10 cellular contexts compared by ENCODE assay signal in the genomic region with DNA sequence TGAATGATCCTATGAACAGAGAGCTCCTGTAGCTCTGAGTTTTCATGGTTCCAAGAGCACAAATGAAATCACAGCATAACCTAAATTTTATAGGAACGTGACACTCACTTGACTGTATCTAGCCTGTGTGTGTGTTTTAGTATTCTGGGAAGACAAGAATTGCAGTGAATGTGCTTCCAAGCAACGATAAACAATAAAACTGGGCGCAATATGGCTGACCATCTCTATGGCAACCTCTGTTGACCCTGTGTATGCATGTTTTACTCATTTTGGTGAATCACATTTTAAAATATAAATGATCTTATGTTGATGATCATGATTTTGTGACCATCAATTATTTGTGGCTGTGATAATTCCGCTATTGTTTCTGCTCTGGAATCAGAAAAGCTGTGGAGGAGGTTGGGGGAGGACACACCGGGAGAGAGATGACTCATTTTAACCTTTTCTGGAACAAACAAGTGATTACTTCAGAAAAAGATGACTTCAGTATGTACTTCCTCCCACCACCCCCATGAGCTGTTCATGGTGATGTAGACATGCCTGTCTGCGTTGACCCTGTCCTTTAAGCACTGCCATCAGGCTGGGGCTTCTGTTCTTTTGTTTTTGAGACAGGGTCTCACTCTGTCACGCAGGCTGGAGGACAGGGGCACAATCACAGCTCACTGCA. TPM values are rescaled to one million over a fixed set of nuclear protein-coding genes. Genes with fewer than 3 reads are reported as not detected.
DNase-seq lines count a peak whose midpoint lies in the region; ATAC-seq lines count a peak whose summit lies in the region.
"Had no signal": no experiment of that assay in that cellular context is flagged by ENCODE, and none has a peak within 500 bp of the region (broad histone marks: within the 10 kb centered on the region; RNA-seq: fewer than 3 reads in every experiment).

No MANE protein-coding gene starts in this region.

- DNase-seq in ELR (ENCODE audit: low read depth): peak; percentile 73
- peak; percentile 16 for DNase-seq in activated CD4-positive, alpha-beta memory T cell treated with anti-CD3 and anti-CD28 coated beads, Interleukin-2, amount 10 ng/mL, durations not matched to agents 7 days and 5 days
- DNase-seq in kidney tubule cell (ENCODE audit: low spot score): peak; percentile 62
- DNase-seq in immature natural killer cell: no peak
- DNase-seq: esophagus squamous epithelium, SJCRH30, substantia nigra had no signal

- H3K4me1 ChIP-seq in HUES48 (ENCODE audit: control insufficient read depth, insufficient read depth, low read length): no peaks in the 10 kb centered on the region
- H3K4me1 ChIP-seq: esophagus squamous epithelium, SJCRH30 had no signal

- H3K4me1 Mint-ChIP-seq in activated CD4-positive, alpha-beta memory T cell treated with anti-CD3 and anti-CD28 coated beads, Interleukin-2, amount 10 ng/mL, durations not matched to agents 7 days and 5 days: peaks cover 17% of the 10 kb centered on the region
- H3K4me1 Mint-ChIP-seq in immature natural killer cell: no peaks in the 10 kb centered on the region

- peak overlapping the region; percentile 42 for H3K27ac Mint-ChIP-seq in activated CD4-positive, alpha-beta memory T cell treated with anti-CD3 and anti-CD28 coated beads, Interleukin-2, amount 10 ng/mL, durations not matched to agents 7 days and 5 days
- H3K27ac Mint-ChIP-seq in immature natural killer cell: no peak overlapping the region

- no peaks in the 10 kb centered on the region for H3K9me3 Mint-ChIP-seq in activated CD4-positive, alpha-beta memory T cell treated with anti-CD3 and anti-CD28 coated beads, Interleukin-2, amount 10 ng/mL, durations not matched to agents 7 days and 5 days
- no peaks in the 10 kb centered on the region for H3K9me3 Mint-ChIP-seq in immature natural killer cell

- peak overlapping the region; percentile 49 for H3K27ac ChIP-seq in HUES48 (ENCODE audit: low read depth, low read length)
- H3K27ac ChIP-seq: esophagus squamous epithelium, SJCRH30 had no signal

- no peaks in the 10 kb centered on the region for H3K36me3 Mint-ChIP-seq in activated CD4-positive, alpha-beta memory T cell treated with anti-CD3 and anti-CD28 coated beads, Interleukin-2, amount 10 ng/mL, durations not matched to agents 7 days and 5 days (ENCODE audit: low read depth)
- H3K36me3 Mint-ChIP-seq in immature natural killer cell: no peaks in the 10 kb centered on the region

- H3K36me3 ChIP-seq in HUES48 (ENCODE audit: control insufficient read depth, insufficient read depth, low read length): no peaks in the 10 kb centered on the region
- H3K36me3 ChIP-seq: esophagus squamous epithelium, SJCRH30 had no signal

- no peaks in the 10 kb centered on the region for H3K9me3 ChIP-seq in HUES48 (ENCODE audit: control insufficient read depth, insufficient read depth, low read length)
- H3K9me3 ChIP-seq: esophagus squamous epithelium, SJCRH30 had no signal

- no peak overlapping the region for H3K4me3 ChIP-seq in HUES48 (ENCODE audit: low read depth, low read length)
- H3K4me3 ChIP-seq: esophagus squamous epithelium, SJCRH30 had no signal

- CTCF ChIA-PET in activated CD4-positive, alpha-beta memory T cell treated with anti-CD3 and anti-CD28 coated beads, Interleukin-2, amount 10 ng/mL, durations not matched to agents 7 days and 5 days (lab: Charles Lee): interaction anchor here (1.3 kb wide), 1 partner anchor 20 kb away, joined by 3 read pairs; no protein-coding TSS in a partner anchor

- H3K9ac ChIP-seq in HUES48 (ENCODE audit: low read depth, low read length): no peak overlapping the region

- POLR2A ChIA-PET in activated CD4-positive, alpha-beta memory T cell treated with anti-CD3 and anti-CD28 coated beads, Interleukin-2, amount 10 ng/mL, durations not matched to agents 7 days and 5 days (lab: Charles Lee): no interaction called here

- ATAC-seq in HG03280 (IDR thresholded peaks at IDR 0.05; ENCODE audit: unreplicated experiment) (no peak), GM21447 (IDR thresholded peaks at IDR 0.05; ENCODE audit: unreplicated experiment) (no peak)

- no peaks in the 10 kb centered on the region for H3K27me3 ChIP-seq in HUES48 (ENCODE audit: control insufficient read depth, insufficient read depth, low read length)
- H3K27me3 ChIP-seq: esophagus squamous epithelium, SJCRH30 had no signal

- H3K27me3 Mint-ChIP-seq in activated CD4-positive, alpha-beta memory T cell treated with anti-CD3 and anti-CD28 coated beads, Interleukin-2, amount 10 ng/mL, durations not matched to agents 7 days and 5 days: no peaks in the 10 kb centered on the region
- peaks cover 0 to 12% (median 3%) of the 10 kb centered on the region in 3 donors for H3K27me3 Mint-ChIP-seq in immature natural killer cell (ENCODE audit: low read depth in 3 of 3)

- no peak overlapping the region for H3K4me3 Mint-ChIP-seq in activated CD4-positive, alpha-beta memory T cell treated with anti-CD3 and anti-CD28 coated beads, Interleukin-2, amount 10 ng/mL, durations not matched to agents 7 days and 5 days
- no peak overlapping the region for H3K4me3 Mint-ChIP-seq in immature natural killer cell

RNA-seq across cellular contexts. Expression of a gene that starts 31.8 kb away (rescaled TPM):
- total RNA-seq in activated CD4-positive, alpha-beta memory T cell treated with anti-CD3 and anti-CD28 coated beads, Interleukin-2, amount 10 ng/mL, durations not matched to agents 7 days and 5 days: 10 to 100 TPM; 27.6 to 29.4 TPM
- 100 to 1,000 TPM in 1 of 3 donors, 10 to 100 TPM in 2; 70.8 to 112 (median 96.5) TPM for polyA plus RNA-seq in immature natural killer cell

RNA-seq across cellular contexts. Expression of a gene that starts 46.2 kb away (rescaled TPM):
- 10 to 100 TPM; 59.6 to 60.0 TPM for total RNA-seq in activated CD4-positive, alpha-beta memory T cell treated with anti-CD3 and anti-CD28 coated beads, Interleukin-2, amount 10 ng/mL, durations not matched to agents 7 days and 5 days
- 10 to 100 TPM in 1 of 3 donors, 1 to 10 TPM in 2; 3.0 to 16.6 (median 4.7) TPM for polyA plus RNA-seq in immature natural killer cell

Comparison
In these comparisons a context has a peak if more than half of its experiments do, and no peak if none do; other contexts are left out.
1. DNase-seq: peak in ELR (single experiment), activated CD4-positive, alpha-beta memory T cell treated with anti-CD3 and anti-CD28 coated beads, Interleukin-2, amount 10 ng/mL, durations not matched to agents 7 days and 5 days (single experiment) and kidney tubule cell (single experiment); none in immature natural killer cell (0 of 3).